ENCODE assay signal across 1 cellular context in genomic region chr17:64983708-64984107, GRCh38.
TF ChIP-seq lines count a peak whose summit lies in the region.

No MANE protein-coding gene starts in this region.

TF ChIP-seq in GM12878, 131 proteins besides CTCF, POLR2A, EP300 and RAD21 (continued from another document):
- TF ChIP-seq, protein P1, sequence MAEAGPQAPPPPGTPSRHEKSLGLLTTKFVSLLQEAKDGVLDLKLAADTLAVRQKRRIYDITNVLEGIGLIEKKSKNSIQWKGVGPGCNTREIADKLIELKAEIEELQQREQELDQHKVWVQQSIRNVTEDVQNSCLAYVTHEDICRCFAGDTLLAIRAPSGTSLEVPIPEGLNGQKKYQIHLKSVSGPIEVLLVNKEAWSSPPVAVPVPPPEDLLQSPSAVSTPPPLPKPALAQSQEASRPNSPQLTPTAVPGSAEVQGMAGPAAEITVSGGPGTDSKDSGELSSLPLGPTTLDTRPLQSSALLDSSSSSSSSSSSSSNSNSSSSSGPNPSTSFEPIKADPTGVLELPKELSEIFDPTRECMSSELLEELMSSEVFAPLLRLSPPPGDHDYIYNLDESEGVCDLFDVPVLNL (IDR thresholded peaks at IDR 0.05; ENCODE audit: low read depth, low read length): no peak
- TF ChIP-seq, protein P2, sequence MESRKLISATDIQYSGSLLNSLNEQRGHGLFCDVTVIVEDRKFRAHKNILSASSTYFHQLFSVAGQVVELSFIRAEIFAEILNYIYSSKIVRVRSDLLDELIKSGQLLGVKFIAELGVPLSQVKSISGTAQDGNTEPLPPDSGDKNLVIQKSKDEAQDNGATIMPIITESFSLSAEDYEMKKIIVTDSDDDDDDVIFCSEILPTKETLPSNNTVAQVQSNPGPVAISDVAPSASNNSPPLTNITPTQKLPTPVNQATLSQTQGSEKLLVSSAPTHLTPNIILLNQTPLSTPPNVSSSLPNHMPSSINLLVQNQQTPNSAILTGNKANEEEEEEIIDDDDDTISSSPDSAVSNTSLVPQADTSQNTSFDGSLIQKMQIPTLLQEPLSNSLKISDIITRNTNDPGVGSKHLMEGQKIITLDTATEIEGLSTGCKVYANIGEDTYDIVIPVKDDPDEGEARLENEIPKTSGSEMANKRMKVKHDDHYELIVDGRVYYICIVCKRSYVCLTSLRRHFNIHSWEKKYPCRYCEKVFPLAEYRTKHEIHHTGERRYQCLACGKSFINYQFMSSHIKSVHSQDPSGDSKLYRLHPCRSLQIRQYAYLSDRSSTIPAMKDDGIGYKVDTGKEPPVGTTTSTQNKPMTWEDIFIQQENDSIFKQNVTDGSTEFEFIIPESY (IDR thresholded peaks at IDR 0.05): no peak
- TF ChIP-seq, protein P3, sequence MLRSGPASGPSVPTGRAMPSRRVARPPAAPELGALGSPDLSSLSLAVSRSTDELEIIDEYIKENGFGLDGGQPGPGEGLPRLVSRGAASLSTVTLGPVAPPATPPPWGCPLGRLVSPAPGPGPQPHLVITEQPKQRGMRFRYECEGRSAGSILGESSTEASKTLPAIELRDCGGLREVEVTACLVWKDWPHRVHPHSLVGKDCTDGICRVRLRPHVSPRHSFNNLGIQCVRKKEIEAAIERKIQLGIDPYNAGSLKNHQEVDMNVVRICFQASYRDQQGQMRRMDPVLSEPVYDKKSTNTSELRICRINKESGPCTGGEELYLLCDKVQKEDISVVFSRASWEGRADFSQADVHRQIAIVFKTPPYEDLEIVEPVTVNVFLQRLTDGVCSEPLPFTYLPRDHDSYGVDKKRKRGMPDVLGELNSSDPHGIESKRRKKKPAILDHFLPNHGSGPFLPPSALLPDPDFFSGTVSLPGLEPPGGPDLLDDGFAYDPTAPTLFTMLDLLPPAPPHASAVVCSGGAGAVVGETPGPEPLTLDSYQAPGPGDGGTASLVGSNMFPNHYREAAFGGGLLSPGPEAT (IDR thresholded peaks at IDR 0.05; ENCODE audit: low read depth): no peak
- TF ChIP-seq TARDBP (IDR thresholded peaks at IDR 0.05; ENCODE audit: borderline replicate concordance) (no peak), ZBTB40 (IDR thresholded peaks at IDR 0.05; ENCODE audit: borderline replicate concordance) (no peak), PRDM15 (CRISPR knock-in tag; IDR thresholded peaks at IDR 0.05) (no peak)
